ENCODE assay signal across 28 cellular contexts in the genomic region with DNA sequence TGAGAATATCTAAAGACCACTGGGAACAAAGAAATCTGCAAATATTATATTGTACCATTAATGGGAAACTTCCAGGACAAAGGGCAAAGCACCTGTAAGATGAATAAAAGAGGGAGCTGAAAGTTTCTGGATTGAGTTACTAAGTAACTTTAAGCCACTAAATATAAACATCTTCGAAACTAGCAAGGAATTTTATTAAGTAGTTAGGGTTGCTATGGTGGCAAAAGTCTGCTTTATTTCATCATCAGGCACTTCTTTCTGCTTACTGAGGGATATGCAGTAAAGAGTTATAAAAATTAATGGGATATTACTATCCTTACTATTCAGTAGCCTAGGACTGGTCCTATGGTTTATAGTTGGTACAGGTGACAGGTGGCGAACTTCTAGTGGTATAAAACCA. TPM values are rescaled to one million over a fixed set of nuclear protein-coding genes. Genes with fewer than 3 reads are reported as not detected.
"Had no signal": no experiment of that assay in that cellular context is flagged by ENCODE, and none has a peak within 500 bp of the region (broad histone marks: within the 10 kb centered on the region; RNA-seq: fewer than 3 reads in every experiment).

No MANE protein-coding gene starts in this region.

- H3K4me1 ChIP-seq: neural progenitor cell, parathyroid adenoma, psoas muscle, right lobe of liver, stomach, thyroid gland, tibial nerve, upper lobe of left lung, vagina had no signal

- H3K27me3 ChIP-seq: neural progenitor cell, ovary, right lobe of liver, sigmoid colon, stomach, thyroid gland, tibial nerve, upper lobe of left lung, vagina had no signal

- H3K4me1 Mint-ChIP-seq: naive B cell; naive thymus-derived CD8-positive, alpha-beta T cell; stimulated activated effector memory CD8-positive, alpha-beta T cell treated with anti-CD3 and anti-CD28 coated beads, Interleukin-12 subunit alpha, Interleukin-12 subunit beta, amount 100 ng/mL, for 72 hours; stimulated activated naive B cell treated with anti-CD40 and anti-IgM and Interleukin-4, amounts not matched to agents 10 μg/mL and 1 μg/mL and 100 μg/mL, for 72 hours had no signal

- H3K4me3 Mint-ChIP-seq: naive B cell; naive thymus-derived CD8-positive, alpha-beta T cell; natural killer cell treated with Interleukin-12 subunit alpha and Interleukin-12 subunit beta and Interleukin-15 and Interleukin-18, amount 100 ng/mL, for 72 hours; neural progenitor cell; stimulated activated effector memory CD8-positive, alpha-beta T cell treated with anti-CD3 and anti-CD28 coated beads, Interleukin-12 subunit alpha, Interleukin-12 subunit beta, amount 100 ng/mL, for 72 hours; stimulated activated naive B cell treated with anti-CD40 and anti-IgM and Interleukin-4, amounts not matched to agents 10 μg/mL and 1 μg/mL and 100 μg/mL, for 72 hours; stimulated activated naive CD8-positive, alpha-beta T cell treated with anti-CD3 and anti-CD28 coated beads, Interleukin-15, Interleukin-2, amounts not matched to agents 100 ng/mL and 50 ng/mL, for 24 hours had no signal

- H3K27me3 Mint-ChIP-seq: naive B cell; naive thymus-derived CD8-positive, alpha-beta T cell; stimulated activated naive B cell treated with anti-CD40 and anti-IgM and Interleukin-4, amounts not matched to agents 10 μg/mL and 1 μg/mL and 100 μg/mL, for 72 hours; stimulated activated naive CD8-positive, alpha-beta T cell treated with anti-CD3 and anti-CD28 coated beads, Interleukin-15, Interleukin-2, amounts not matched to agents 100 ng/mL and 50 ng/mL, for 24 hours had no signal

- H3K36me3 Mint-ChIP-seq: naive B cell; natural killer cell treated with Interleukin-12 subunit alpha and Interleukin-12 subunit beta and Interleukin-15 and Interleukin-18, amount 100 ng/mL, for 72 hours; stimulated activated effector memory CD8-positive, alpha-beta T cell treated with anti-CD3 and anti-CD28 coated beads, Interleukin-12 subunit alpha, Interleukin-12 subunit beta, amount 100 ng/mL, for 72 hours; stimulated activated naive B cell treated with anti-CD40 and anti-IgM and Interleukin-4, amounts not matched to agents 10 μg/mL and 1 μg/mL and 100 μg/mL, for 72 hours had no signal

- H3K4me2 ChIP-seq: neural progenitor cell had no signal

- H3K9me3 Mint-ChIP-seq: naive B cell; naive thymus-derived CD8-positive, alpha-beta T cell; natural killer cell treated with Interleukin-12 subunit alpha and Interleukin-12 subunit beta and Interleukin-15 and Interleukin-18, amount 100 ng/mL, for 72 hours; neural progenitor cell; stimulated activated effector memory CD8-positive, alpha-beta T cell treated with anti-CD3 and anti-CD28 coated beads, Interleukin-12 subunit alpha, Interleukin-12 subunit beta, amount 100 ng/mL, for 72 hours; stimulated activated naive B cell treated with anti-CD40 and anti-IgM and Interleukin-4, amounts not matched to agents 10 μg/mL and 1 μg/mL and 100 μg/mL, for 72 hours; stimulated activated naive CD8-positive, alpha-beta T cell treated with anti-CD3 and anti-CD28 coated beads, Interleukin-15, Interleukin-2, amounts not matched to agents 100 ng/mL and 50 ng/mL, for 24 hours had no signal

- H3K9me3 ChIP-seq: ovary, psoas muscle, right lobe of liver, sigmoid colon, stomach, thoracic aorta, thyroid gland, tibial nerve, upper lobe of left lung, vagina had no signal

- ATAC-seq: naive thymus-derived CD8-positive, alpha-beta T cell; natural killer cell treated with Interleukin-12 subunit alpha and Interleukin-12 subunit beta and Interleukin-15 and Interleukin-18, amount 100 ng/mL, for 72 hours; psoas muscle; right cardiac atrium; right lobe of liver; stimulated activated effector memory CD8-positive, alpha-beta T cell treated with anti-CD3 and anti-CD28 coated beads, Interleukin-12 subunit alpha, Interleukin-12 subunit beta, amount 100 ng/mL, for 72 hours; stimulated activated naive B cell treated with anti-CD40 and anti-IgM and Interleukin-4, amounts not matched to agents 10 μg/mL and 1 μg/mL and 100 μg/mL, for 72 hours had no signal

- H2AFZ ChIP-seq: neural progenitor cell, parathyroid adenoma had no signal

- H3K79me2 ChIP-seq: parathyroid adenoma had no signal

- DNase-seq: naive B cell; naive thymus-derived CD8-positive, alpha-beta T cell; occipital lobe; ovary; posterior cingulate gyrus; psoas muscle; right cardiac atrium; right lobe of liver; sigmoid colon; small intestine; stimulated activated CD4-positive, alpha-beta T cell treated with anti-CD3 and anti-CD28 coated beads, Interleukin-15, amount 100 ng/mL, for 24 hours; stimulated activated CD4-positive, alpha-beta T cell treated with anti-CD3 and anti-CD28 coated beads, Interleukin-2, amount 100 ng/mL, for 24 hours; stimulated activated CD4-positive, alpha-beta T cell treated with anti-CD3 and anti-CD28 coated beads, Interleukin-2, amount 100 ng/mL, for 48 hours; stimulated activated CD4-positive, alpha-beta T cell treated with anti-CD3 and anti-CD28 coated beads, Interleukin-4, amount 100 ng/mL, for 24 hours; stimulated activated naive B cell treated with anti-CD40 and anti-IgM and Interleukin-4, amounts not matched to agents 10 μg/mL and 1 μg/mL and 100 μg/mL, for 72 hours; stimulated activated naive CD4-positive, alpha-beta T cell treated with Interleukin-2 at 50 U/mL for 16 hours; stomach; thyroid gland; trophoblast cell; upper lobe of left lung had no signal

- H3K36me3 ChIP-seq: ovary, vagina had no signal

- H3K27ac Mint-ChIP-seq: naive B cell; naive thymus-derived CD8-positive, alpha-beta T cell; natural killer cell treated with Interleukin-12 subunit alpha and Interleukin-12 subunit beta and Interleukin-15 and Interleukin-18, amount 100 ng/mL, for 72 hours; neural progenitor cell; stimulated activated effector memory CD8-positive, alpha-beta T cell treated with anti-CD3 and anti-CD28 coated beads, Interleukin-12 subunit alpha, Interleukin-12 subunit beta, amount 100 ng/mL, for 72 hours; stimulated activated naive B cell treated with anti-CD40 and anti-IgM and Interleukin-4, amounts not matched to agents 10 μg/mL and 1 μg/mL and 100 μg/mL, for 72 hours; stimulated activated naive CD8-positive, alpha-beta T cell treated with anti-CD3 and anti-CD28 coated beads, Interleukin-15, Interleukin-2, amounts not matched to agents 100 ng/mL and 50 ng/mL, for 24 hours had no signal

- H3K4me3 ChIP-seq: neural progenitor cell, ovary, psoas muscle, right lobe of liver, sigmoid colon, stomach, thoracic aorta, thyroid gland, tibial nerve, upper lobe of left lung, vagina had no signal

- H3K27ac ChIP-seq: neural progenitor cell, ovary, parathyroid adenoma, psoas muscle, right lobe of liver, stomach, thoracic aorta, thyroid gland, tibial nerve, upper lobe of left lung, vagina had no signal

RNA-seq across cellular contexts. Expression of gene SMARCA1, which starts 33.0 kb away (rescaled TPM):
- total RNA-seq: natural killer cell treated with Interleukin-12 subunit alpha and Interleukin-12 subunit beta and Interleukin-15 and Interleukin-18, amount 100 ng/mL, for 72 hours had no signal
